ENCODE assay signal across 6 cellular contexts in genomic region chr17:33680479-33680878, GRCh38.
"Had no signal": no experiment of that assay in that cellular context is flagged by ENCODE, and none has a peak within 500 bp of the region (broad histone marks: within the 10 kb centered on the region; RNA-seq: fewer than 3 reads in every experiment).

No MANE protein-coding gene starts in this region.

- H3K4me1 ChIP-seq: HAP-1 had no signal

- H3K9me3 ChIP-seq: HAP-1 had no signal

- H3K4me3 ChIP-seq: HAP-1, K562 had no signal

- H3K36me3 ChIP-seq: HAP-1 had no signal

- ATAC-seq: HCT116, K562 had no signal

- DNase-seq: GOT3, H7, IMR-90 had no signal
